In genomic region chr22:23180893-23181762, GRCh38 we compare ENCODE assay signal across 8 cellular contexts.
DNase-seq lines count a peak whose midpoint lies in the region; ATAC-seq and TF ChIP-seq lines count a peak whose summit lies in the region.

No MANE protein-coding gene starts in this region.

- TF ChIP-seq CTCF in WERI-Rb-1 (IDR thresholded peaks at IDR 0.05; ENCODE audit: low read depth, low read length), result no peak
- TF ChIP-seq CTCF in neutrophil (IDR thresholded peaks at IDR 0.05), result no peak

- H3K36me3 ChIP-seq in WERI-Rb-1 (peaks cover 39% of the 10 kb centered on the region), neutrophil (no peaks in the 10 kb centered on the region)

- H3K4me3 ChIP-seq in WERI-Rb-1 (ENCODE audit: low read depth, low read length) (peak overlapping the region; percentile 55), neutrophil (ENCODE audit: low read depth in 1 of 2, low read length in 1 of 2) (peak overlapping the region; percentile 76 to 85)

- peak overlapping the region; percentile 90 for H3K27ac ChIP-seq in WERI-Rb-1
- H3K27ac ChIP-seq in epithelial cell of prostate, result peak overlapping the region; percentile 56
- H3K27ac ChIP-seq in neutrophil, result peak overlapping the region; percentile 78

- ATAC-seq in GM18511 (IDR thresholded peaks at IDR 0.05; ENCODE audit: unreplicated experiment), result no peak

- peaks cover 68 to 79% of the 10 kb centered on the region in 2 experiments for H3K4me1 ChIP-seq in neutrophil (ENCODE audit: control insufficient read depth in 1 of 2, insufficient read depth in 1 of 2, low read depth in 1 of 2, low read length in 1 of 2)

- H3K27me3 ChIP-seq in WERI-Rb-1 (ENCODE audit: insufficient read depth, low read depth, severe bottlenecking) (no peaks in the 10 kb centered on the region), neutrophil (no peaks in the 10 kb centered on the region)

- DNase-seq in NCI-H748 (lab: John Stamatoyannopoulos, UW; ENCODE audit: unreplicated experiment), result peak; percentile 57
- DNase-seq in NCI-H748 treated with DMSO at 0.1 percent for 48 hours (lab: John Stamatoyannopoulos, UW), result no peak
- no peak for DNase-seq in WERI-Rb-1
- DNase-seq in epithelial cell of prostate (ENCODE audit: low read depth, low spot score), result no peak
- no peak for DNase-seq in UCSD-AML1 (lab: John Stamatoyannopoulos, UW; ENCODE audit: unreplicated experiment)
- no peak for DNase-seq in GOT3 (lab: John Stamatoyannopoulos, UW)

- peaks cover 12% of the 10 kb centered on the region for H3K9me3 ChIP-seq in WERI-Rb-1 (ENCODE audit: severe bottlenecking)
- no peaks in the 10 kb centered on the region for H3K9me3 ChIP-seq in neutrophil
